8 cellular contexts compared by ENCODE assay signal in the genomic region with DNA sequence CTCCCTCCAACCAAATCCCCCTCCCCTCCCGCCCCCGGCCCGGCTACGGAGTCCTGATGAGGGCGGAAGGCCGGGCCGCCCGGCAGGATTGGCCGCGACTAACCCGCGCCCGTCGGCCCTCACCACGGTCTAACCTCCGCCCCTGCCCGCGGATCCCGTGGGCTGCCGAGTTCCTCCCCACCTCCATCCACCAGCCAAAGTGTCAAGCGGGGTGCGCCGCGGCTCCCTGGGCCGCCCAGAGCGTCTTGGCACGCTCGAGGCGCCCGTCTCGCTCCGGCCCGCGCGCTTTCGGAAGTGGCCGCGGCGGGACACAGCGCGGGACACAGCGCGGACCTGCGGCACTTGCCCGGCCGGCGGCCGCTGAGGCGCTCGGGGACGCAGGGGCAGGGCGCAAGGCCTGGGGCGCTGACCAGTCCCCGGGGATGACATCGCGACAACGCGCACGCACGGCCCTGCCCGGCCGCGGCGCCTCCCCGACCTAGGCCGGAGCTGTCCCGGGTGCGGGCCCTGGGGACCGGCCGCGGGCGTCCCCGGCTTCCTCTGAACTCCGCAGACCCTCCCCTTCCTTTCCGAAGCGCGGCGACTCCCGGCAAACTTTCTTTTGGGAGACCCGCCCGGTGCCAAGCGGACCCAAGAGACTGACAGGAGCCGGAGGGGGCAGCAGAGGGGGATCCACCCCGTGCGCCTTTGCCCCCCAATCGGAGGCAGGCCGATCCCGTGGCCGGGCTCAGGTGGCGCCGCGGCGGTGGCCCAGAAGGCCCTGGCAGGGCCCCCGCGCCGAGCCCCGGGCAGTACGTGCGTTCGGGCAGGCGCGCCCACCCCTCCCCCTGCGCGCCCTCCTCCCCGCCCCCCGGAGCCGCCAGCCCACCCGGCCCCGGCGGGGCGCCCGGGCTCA.
DNase-seq lines count a peak whose midpoint lies in the region; ATAC-seq, FAIRE-seq and TF ChIP-seq lines count a peak whose summit lies in the region.

No MANE protein-coding gene starts in this region.

- H3K36me3 ChIP-seq in ascending aorta (no peaks in the 10 kb centered on the region), iPS DF 6.9 (ENCODE audit: control insufficient read depth, insufficient read depth, low read length) (no peaks in the 10 kb centered on the region)

- H3K27me3 ChIP-seq in ascending aorta (no peaks in the 10 kb centered on the region), iPS DF 6.9 (ENCODE audit: control insufficient read depth, insufficient read depth, low read length) (no peaks in the 10 kb centered on the region; the same call in 1 of the 2 replicates)

- peak; percentile 36 for ATAC-seq in HG02852 (IDR thresholded peaks at IDR 0.05; ENCODE audit: unreplicated experiment)

- intact Hi-C loops in ascending aorta (cut with DNase I): loop anchor here (1.0 to 5.0 kb wide), 3 partner anchors 69 to 441 kb away; no protein-coding TSS in a partner anchor

- H3K4me3 ChIP-seq in ascending aorta (peak overlapping the region; percentile 80 to 99), iPS DF 6.9 (ENCODE audit: low read length) (peak overlapping the region; percentile 85)

- no CpG with 5 or more reads among the region's 112 CpGs for WGBS in iPS DF 6.9 (ENCODE audit: insufficient coverage, insufficient read length)

- DNase-seq in activated CD4-positive, alpha-beta T cell treated with anti-CD3 and anti-CD28 coated beads for 1 hour: peak; percentile 22
- no peak for DNase-seq in activated CD4-positive, alpha-beta T cell treated with anti-CD3 and anti-CD28 coated beads, Interleukin-2, amount 50 U/mL, for 4 hours
- DNase-seq in RKO (ENCODE audit: low spot score) (peak; percentile 35), ascending aorta (ENCODE audit: low spot score in 2 of 2) (peak in 1 of 2 donors; percentile 66), iPS DF 6.9 (ENCODE audit: low read depth, low spot score) (no peak), retina (peak; percentile 82), D721Med (ENCODE audit: insufficient read length, low spot score) (no peak)

- peak overlapping the region; percentile 80 to 89 for H3K27ac ChIP-seq in ascending aorta
- H3K27ac ChIP-seq in iPS DF 6.9 (ENCODE audit: low read length): no peak overlapping the region

- H3K4me1 ChIP-seq in ascending aorta (peaks cover 0 to 11% of the 10 kb centered on the region in 2 donors), iPS DF 6.9 (ENCODE audit: control insufficient read depth, insufficient read depth, low read length) (no peaks in the 10 kb centered on the region)

- FAIRE-seq in D721Med (lab: Jason Lieb, UNC): no peak

- H3K9me3 ChIP-seq in ascending aorta (no peaks in the 10 kb centered on the region), iPS DF 6.9 (ENCODE audit: control insufficient read depth, insufficient read depth, low read length) (no peaks in the 10 kb centered on the region)

- peak in 1 of 3 experiments; percentile 6 for TF ChIP-seq CTCF in ascending aorta (IDR thresholded peaks at IDR 0.05)
- no peak for TF ChIP-seq CTCF in D721Med (IDR thresholded peaks at IDR 0.05; ENCODE audit: insufficient read depth, missing control alignments)

Comparison
In these comparisons a context has a peak if more than half of its experiments do, and no peak if none do; other contexts are left out.
1. DNase-seq: peak in activated CD4-positive, alpha-beta T cell treated with anti-CD3 and anti-CD28 coated beads for 1 hour (single experiment), RKO (single experiment) and retina (single experiment); none in activated CD4-positive, alpha-beta T cell treated with anti-CD3 and anti-CD28 coated beads, Interleukin-2, amount 50 U/mL, for 4 hours (0 of 2), iPS DF 6.9 (single experiment) and D721Med (single experiment).